In the genomic region with DNA sequence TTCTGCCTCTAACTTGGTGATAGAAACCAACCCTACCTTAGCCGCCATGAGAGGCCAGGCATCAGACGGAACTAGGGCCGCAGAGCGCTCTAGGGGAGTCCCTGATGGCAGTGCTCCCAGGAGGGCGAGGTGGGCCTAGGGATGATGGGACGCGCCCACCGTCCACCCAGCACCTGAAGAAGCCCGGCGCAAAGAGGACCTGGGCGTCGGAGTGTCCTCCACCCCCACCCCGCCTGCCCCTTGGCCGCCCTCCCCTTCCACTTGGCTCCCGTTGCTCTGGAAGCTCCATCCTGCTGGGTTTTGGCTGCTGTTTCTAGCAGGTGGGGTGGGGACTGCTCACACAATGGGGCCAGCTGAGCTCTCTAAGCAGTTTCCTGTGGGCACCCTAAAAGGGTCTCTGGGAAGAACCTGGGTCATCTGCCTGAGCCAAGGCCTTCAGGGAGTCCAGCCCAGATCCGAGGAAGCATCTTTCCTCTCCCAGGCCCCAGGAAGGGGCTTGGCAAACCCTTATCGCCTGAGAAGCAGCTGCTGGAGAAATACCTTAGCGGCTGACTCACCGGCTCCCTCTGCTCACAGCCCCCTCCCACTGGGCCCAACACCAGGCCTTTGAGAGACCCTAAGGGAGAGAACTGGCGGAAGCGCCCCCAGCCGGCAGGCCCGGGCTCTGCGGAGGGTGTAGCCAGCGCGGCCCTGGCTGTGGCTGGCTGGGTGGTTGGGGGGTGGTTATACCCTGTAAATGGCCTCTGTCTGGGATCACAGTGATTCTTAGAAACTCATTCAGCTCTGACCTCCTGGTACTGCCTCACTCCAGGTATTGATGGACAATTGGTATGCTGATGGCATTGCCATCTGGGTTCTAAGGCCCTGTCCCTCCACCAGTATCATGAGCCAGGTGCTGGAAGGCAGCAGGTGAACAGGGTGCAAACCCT, we compare ENCODE assay signal across 1 cellular context.
TF ChIP-seq lines count a peak whose summit lies in the region.

No MANE protein-coding gene starts in this region.

TF ChIP-seq in K562, 482 proteins besides CTCF, POLR2A, EP300 and RAD21 (continued from another document and continues in another):
- TF ChIP-seq AFF4 (CRISPR knock-in tag; IDR thresholded peaks at IDR 0.05) (0 out of 2 replicates have a peak, but pooled peaks have one; percentile 25), HOXB6 (CRISPR knock-in tag; IDR thresholded peaks at IDR 0.05; ENCODE audit: borderline replicate concordance) (no peak), GTF2E2 (tag; IDR thresholded peaks at IDR 0.05) (no peak), PHB (CRISPR knock-in tag; IDR thresholded peaks at IDR 0.05) (no peak), MAZ (CRISPR knock-in tag; conservative IDR thresholded peaks at IDR 0.05 in 1 of 2, IDR thresholded peaks at IDR 0.05 in 1 of 2) (peak; percentile 83 to 100), TARDBP (IDR thresholded peaks at IDR 0.05) (peak; percentile 72; the same call in 1 of the 2 replicates), EP400 (IDR thresholded peaks at IDR 0.05) (peak; percentile 39; the same call in 1 of the 2 replicates), ARNT (IDR thresholded peaks at IDR 0.05) (peak in 1 of 2 experiments; percentile 77; a peak in 3 of 4 replicates), FOXM1 (IDR thresholded peaks at IDR 0.05; ENCODE audit: low read depth) (peak; percentile 55; the same call in 1 of the 2 replicates), FOXM1 (CRISPR knock-in tag; IDR thresholded peaks at IDR 0.05; ENCODE audit: low read depth) (no peak), ZNF511 (CRISPR knock-in tag; IDR thresholded peaks at IDR 0.05) (0 out of 2 replicates have a peak, but pooled peaks have one; percentile 25), SMAD1 (IDR thresholded peaks at IDR 0.05; ENCODE audit: low read depth, low read length, partially characterized antibody) (no peak), NFE2 (IDR thresholded peaks at IDR 0.05; ENCODE audit: low read depth) (peak; percentile 45), CHD2 (IDR thresholded peaks at IDR 0.05; ENCODE audit: low read depth, low read length) (0 out of 2 replicates have a peak, but pooled peaks have one; percentile 11), HDAC2 (IDR thresholded peaks at IDR 0.05) (peak; percentile 74; the same call in 1 of the 2 replicates), NFE2L1 (tag; IDR thresholded peaks at IDR 0.05; ENCODE audit: borderline replicate concordance, low read depth) (no peak), KLF16 (IDR thresholded peaks at IDR 0.05) (peak; percentile 80), PHF21A (IDR thresholded peaks at IDR 0.05; ENCODE audit: borderline replicate concordance, low read depth) (peak; percentile 65; the same call in 1 of the 2 replicates), CBFA2T2 (conservative IDR thresholded peaks at IDR 0.05) (peak; percentile 85), MBD2 (IDR thresholded peaks at IDR 0.05; ENCODE audit: borderline replicate concordance, low read depth) (peak; percentile 64; the same call in 1 of the 2 replicates), FOSL1 (tag; conservative IDR thresholded peaks at IDR 0.05) (peak; percentile 98), PREB (CRISPR knock-in tag; IDR thresholded peaks at IDR 0.05) (peak; percentile 53; the same call in 1 of the 2 replicates), RNF2 (IDR thresholded peaks at IDR 0.05) (peak; percentile 76; the same call in 1 of the 2 replicates), ZNF318 (IDR thresholded peaks at IDR 0.05; ENCODE audit: borderline replicate concordance in 1 of 2, low read depth in 1 of 2) (peak in 1 of 2 experiments; percentile 85; a peak in 2 of 4 replicates), RBFOX2 (IDR thresholded peaks at IDR 0.05; ENCODE audit: low read depth, low read length) (peak; percentile 38; the same call in 1 of the 2 replicates), MTA1 (IDR thresholded peaks at IDR 0.05; ENCODE audit: borderline replicate concordance) (peak; percentile 58; the same call in 1 of the 2 replicates), TBL1XR1 (IDR thresholded peaks at IDR 0.05; ENCODE audit: low read length in 2 of 2) (peak in 1 of 2 experiments; percentile 78; a peak in 3 of 4 replicates), ZNF12 (CRISPR knock-in tag; IDR thresholded peaks at IDR 0.05) (peak; percentile 58; the same call in 1 of the 2 replicates), ZNF174 (CRISPR knock-in tag; IDR thresholded peaks at IDR 0.05) (no peak), LEF1 (IDR thresholded peaks at IDR 0.05) (peak; percentile 87), U2AF2 (optimal IDR thresholded peaks at IDR 0.05; ENCODE audit: low read depth, low read length) (no peak)
- TF ChIP-seq, protein P1, sequence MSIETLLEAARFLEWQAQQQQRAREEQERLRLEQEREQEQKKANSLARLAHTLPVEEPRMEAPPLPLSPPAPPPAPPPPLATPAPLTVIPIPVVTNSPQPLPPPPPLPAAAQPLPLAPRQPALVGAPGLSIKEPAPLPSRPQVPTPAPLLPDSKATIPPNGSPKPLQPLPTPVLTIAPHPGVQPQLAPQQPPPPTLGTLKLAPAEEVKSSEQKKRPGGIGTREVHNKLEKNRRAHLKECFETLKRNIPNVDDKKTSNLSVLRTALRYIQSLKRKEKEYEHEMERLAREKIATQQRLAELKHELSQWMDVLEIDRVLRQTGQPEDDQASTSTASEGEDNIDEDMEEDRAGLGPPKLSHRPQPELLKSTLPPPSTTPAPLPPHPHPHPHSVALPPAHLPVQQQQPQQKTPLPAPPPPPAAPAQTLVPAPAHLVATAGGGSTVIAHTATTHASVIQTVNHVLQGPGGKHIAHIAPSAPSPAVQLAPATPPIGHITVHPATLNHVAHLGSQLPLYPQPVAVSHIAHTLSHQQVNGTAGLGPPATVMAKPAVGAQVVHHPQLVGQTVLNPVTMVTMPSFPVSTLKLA (conservative IDR thresholded peaks at IDR 0.05): peak in 1 of 2 experiments; percentile 45; a peak in 1 of 4 replicates
- TF ChIP-seq, protein P2, sequence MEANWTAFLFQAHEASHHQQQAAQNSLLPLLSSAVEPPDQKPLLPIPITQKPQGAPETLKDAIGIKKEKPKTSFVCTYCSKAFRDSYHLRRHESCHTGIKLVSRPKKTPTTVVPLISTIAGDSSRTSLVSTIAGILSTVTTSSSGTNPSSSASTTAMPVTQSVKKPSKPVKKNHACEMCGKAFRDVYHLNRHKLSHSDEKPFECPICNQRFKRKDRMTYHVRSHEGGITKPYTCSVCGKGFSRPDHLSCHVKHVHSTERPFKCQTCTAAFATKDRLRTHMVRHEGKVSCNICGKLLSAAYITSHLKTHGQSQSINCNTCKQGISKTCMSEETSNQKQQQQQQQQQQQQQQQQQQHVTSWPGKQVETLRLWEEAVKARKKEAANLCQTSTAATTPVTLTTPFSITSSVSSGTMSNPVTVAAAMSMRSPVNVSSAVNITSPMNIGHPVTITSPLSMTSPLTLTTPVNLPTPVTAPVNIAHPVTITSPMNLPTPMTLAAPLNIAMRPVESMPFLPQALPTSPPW (CRISPR knock-in tag; IDR thresholded peaks at IDR 0.05): peak; percentile 80
- TF ChIP-seq, protein P3, sequence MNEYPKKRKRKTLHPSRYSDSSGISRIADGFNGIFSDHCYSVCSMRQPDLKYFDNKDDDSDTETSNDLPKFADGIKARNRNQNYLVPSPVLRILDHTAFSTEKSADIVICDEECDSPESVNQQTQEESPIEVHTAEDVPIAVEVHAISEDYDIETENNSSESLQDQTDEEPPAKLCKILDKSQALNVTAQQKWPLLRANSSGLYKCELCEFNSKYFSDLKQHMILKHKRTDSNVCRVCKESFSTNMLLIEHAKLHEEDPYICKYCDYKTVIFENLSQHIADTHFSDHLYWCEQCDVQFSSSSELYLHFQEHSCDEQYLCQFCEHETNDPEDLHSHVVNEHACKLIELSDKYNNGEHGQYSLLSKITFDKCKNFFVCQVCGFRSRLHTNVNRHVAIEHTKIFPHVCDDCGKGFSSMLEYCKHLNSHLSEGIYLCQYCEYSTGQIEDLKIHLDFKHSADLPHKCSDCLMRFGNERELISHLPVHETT (CRISPR knock-in tag; conservative IDR thresholded peaks at IDR 0.05 in 1 of 2, IDR thresholded peaks at IDR 0.05 in 1 of 2): 0 out of 4 replicates have a peak, but pooled peaks of 1 of the 2 experiments have one; percentile 23
